Comparison of ENCODE assay signal across 2 cellular contexts in the genomic region with DNA sequence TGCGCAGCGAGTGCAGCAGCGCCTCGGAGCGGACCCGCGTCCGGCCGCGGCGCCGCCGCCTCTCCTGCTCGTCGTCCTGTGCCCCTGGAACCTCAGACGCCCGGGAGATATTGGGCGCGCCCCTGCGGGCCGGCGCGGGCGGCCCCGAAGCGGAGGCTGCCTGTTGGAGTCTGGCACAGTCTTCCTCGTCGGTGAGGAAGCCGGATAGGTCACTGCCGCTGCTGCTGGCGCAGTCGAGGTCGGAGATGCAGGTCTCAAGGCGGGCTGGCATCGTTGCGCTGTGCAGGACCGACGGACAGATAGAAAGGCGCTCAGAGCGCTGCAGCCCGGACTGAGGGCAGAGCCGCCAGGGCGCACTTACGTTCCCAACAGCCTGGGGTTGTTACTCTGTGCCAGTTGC.
TF ChIP-seq lines count a peak whose summit lies in the region.

No MANE protein-coding gene starts in this region.

TF ChIP-seq in HEK293, 187 proteins besides CTCF, POLR2A, EP300 and RAD21 (continued from another document):
- no peak for TF ChIP-seq ZNF23 (tag by site-specific recombination; IDR thresholded peaks at IDR 0.05; ENCODE audit: borderline replicate concordance)

TF ChIP-seq in WTC11, 78 proteins besides CTCF, POLR2A, EP300 and RAD21 (continued from another document):
- TF ChIP-seq, protein P1, sequence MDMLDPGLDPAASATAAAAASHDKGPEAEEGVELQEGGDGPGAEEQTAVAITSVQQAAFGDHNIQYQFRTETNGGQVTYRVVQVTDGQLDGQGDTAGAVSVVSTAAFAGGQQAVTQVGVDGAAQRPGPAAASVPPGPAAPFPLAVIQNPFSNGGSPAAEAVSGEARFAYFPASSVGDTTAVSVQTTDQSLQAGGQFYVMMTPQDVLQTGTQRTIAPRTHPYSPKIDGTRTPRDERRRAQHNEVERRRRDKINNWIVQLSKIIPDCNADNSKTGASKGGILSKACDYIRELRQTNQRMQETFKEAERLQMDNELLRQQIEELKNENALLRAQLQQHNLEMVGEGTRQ (CRISPR knock-in tag; IDR thresholded peaks at IDR 0.05), result no peak
